Comparison of ENCODE assay signal across 20 cellular contexts in the genomic region with DNA sequence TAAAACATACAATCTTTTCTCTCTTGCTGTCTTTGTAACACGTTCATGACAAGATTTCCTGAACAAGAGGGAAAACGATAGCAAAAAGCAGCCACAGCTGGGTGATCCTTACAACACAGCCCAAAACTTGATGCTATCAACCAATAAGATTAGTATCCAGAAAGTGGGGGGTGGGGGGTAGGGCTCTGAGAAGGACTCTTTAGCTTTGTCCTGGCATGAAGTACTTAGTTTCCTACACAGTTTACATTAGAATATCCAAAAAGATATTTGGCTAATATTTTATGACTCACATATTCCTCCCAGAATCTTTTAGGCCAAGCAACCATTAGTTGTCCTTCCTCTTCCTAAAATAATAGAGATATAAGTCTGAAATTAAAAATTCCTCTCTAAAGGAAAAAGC. TPM values are rescaled to one million over a fixed set of nuclear protein-coding genes. Genes with fewer than 3 reads are reported as not detected.
DNase-seq lines count a peak whose midpoint lies in the region; TF ChIP-seq lines count a peak whose summit lies in the region.
"Had no signal": no experiment of that assay in that cellular context is flagged by ENCODE, and none has a peak within 500 bp of the region (broad histone marks: within the 10 kb centered on the region; RNA-seq: fewer than 3 reads in every experiment).

No MANE protein-coding gene starts in this region.

- intact Hi-C loops in left ventricle myocardium inferior (cut with micrococcal nuclease) (no loop called here), esophagus muscularis mucosa (cut with DNase I) (no loop called here)

- DNase-seq in right atrium auricular region (ENCODE audit: low spot score) = no peak
- no peak for DNase-seq in left ventricle myocardium inferior
- peak; percentile 39 for DNase-seq in esophagus muscularis mucosa (ENCODE audit: extremely low spot score)
- DNase-seq in NCI-H2196 (lab: John Stamatoyannopoulos, UW; ENCODE audit: unreplicated experiment) = no peak
- DNase-seq in erythroblast (lab: John Stamatoyannopoulos, UW) = no peak
- DNase-seq in NCI-H524 treated with DMSO at 0.1 percent for 48 hours (lab: John Stamatoyannopoulos, UW) = no peak
- DNase-seq: 8988T, Calu3, DMS79, MM.1S, NCI-H1105 treated with DMSO at 0.1 percent for 48 hours, NCI-H187, NCI-H446, NCI-H748 treated with DMSO at 0.1 percent for 48 hours, PC-9 had no signal

- no peaks in the 10 kb centered on the region for H3K27me3 Mint-ChIP-seq in nephron (ENCODE audit: low read depth)

- H3K9me3 Mint-ChIP-seq in nephron = no peaks in the 10 kb centered on the region

- H3K36me3 Mint-ChIP-seq in nephron (ENCODE audit: low read depth) = no peaks in the 10 kb centered on the region

- H3K36me3 ChIP-seq in right atrium auricular region (no peaks in the 10 kb centered on the region), left ventricle myocardium inferior (no peaks in the 10 kb centered on the region), esophagus muscularis mucosa (no peaks in the 10 kb centered on the region), urinary bladder (ENCODE audit: insufficient read depth) (no peaks in the 10 kb centered on the region)
- H3K36me3 ChIP-seq: HAP-1 had no signal

- peaks cover 53% of the 10 kb centered on the region for H3K4me1 Mint-ChIP-seq in nephron

- H3K9me3 ChIP-seq in right atrium auricular region = no peaks in the 10 kb centered on the region
- no peaks in the 10 kb centered on the region for H3K9me3 ChIP-seq in left ventricle myocardium inferior (replicated peaks)
- H3K9me3 ChIP-seq in esophagus muscularis mucosa = no peaks in the 10 kb centered on the region
- H3K9me3 ChIP-seq: HAP-1 had no signal

- 44% methylated on average over 2 of the region's 2 CpGs for WGBS in esophagus muscularis mucosa
- 27% methylated on average over 2 of the region's 2 CpGs for WGBS in urinary bladder

- H3K4me1 ChIP-seq in right atrium auricular region (peaks cover 0 to 31% of the 10 kb centered on the region in 2 donors), left ventricle myocardium inferior (peaks cover 35% of the 10 kb centered on the region), esophagus muscularis mucosa (peaks cover 13 to 46% (median 38%) of the 10 kb centered on the region in 4 donors), urinary bladder (ENCODE audit: insufficient read depth) (no peaks in the 10 kb centered on the region)

- TF ChIP-seq CTCF in right atrium auricular region (IDR thresholded peaks at IDR 0.05) (no peak), left ventricle myocardium inferior (IDR thresholded peaks at IDR 0.05; ENCODE audit: borderline replicate concordance) (no peak), esophagus muscularis mucosa (IDR thresholded peaks at IDR 0.05) (no peak), nephron (IDR thresholded peaks at IDR 0.05; ENCODE audit: unreplicated experiment in 3 of 3) (no peak)

- peak overlapping the region; percentile 91 to 98 (median 96) for H3K27ac Mint-ChIP-seq in nephron

- no peak for TF ChIP-seq POLR2A in esophagus muscularis mucosa (IDR thresholded peaks at IDR 0.05; ENCODE audit: low read depth)
- TF ChIP-seq POLR2A in erythroblast (IDR thresholded peaks at IDR 0.05; ENCODE audit: low read length) = no peak

- no peak for TF ChIP-seq EP300 in esophagus muscularis mucosa (IDR thresholded peaks at IDR 0.05)

- no peak overlapping the region for H3K4me3 Mint-ChIP-seq in nephron

- peak overlapping the region; percentile 20 to 43 for H3K27ac ChIP-seq in right atrium auricular region
- H3K27ac ChIP-seq in left ventricle myocardium inferior (replicated peaks) = no peak overlapping the region
- H3K27ac ChIP-seq in esophagus muscularis mucosa (replicated peaks in 1 of 4) = peak overlapping the region in 3 of 4 donors; percentile 24 to 68 (median 32)
- peak overlapping the region; percentile 23 for H3K27ac ChIP-seq in urinary bladder (ENCODE audit: low read depth)
- H3K27ac ChIP-seq: KMS-11, PC-9 had no signal

- H3K4me3 ChIP-seq in right atrium auricular region (no peak overlapping the region), left ventricle myocardium inferior (no peak overlapping the region), esophagus muscularis mucosa (no peak overlapping the region), urinary bladder (ENCODE audit: low read depth, low read length) (no peak overlapping the region)
- H3K4me3 ChIP-seq: GM12878, HAP-1, PC-9 had no signal

- no peaks in the 10 kb centered on the region for H3K27me3 ChIP-seq in right atrium auricular region
- H3K27me3 ChIP-seq in left ventricle myocardium inferior (ENCODE audit: low read depth) = no peaks in the 10 kb centered on the region
- no peaks in the 10 kb centered on the region for H3K27me3 ChIP-seq in esophagus muscularis mucosa

RNA-seq across cellular contexts. Expression of gene LRRC17, which starts 23.0 kb away (rescaled TPM):
- total RNA-seq in right atrium auricular region (1 to 10 TPM; 1.8 to 9.9 TPM), left ventricle myocardium inferior (2.3 TPM), esophagus muscularis mucosa (1 to 10 TPM in 3 of 4 donors, under 1 TPM in 1; 0.83 to 3.5 (median 2.6) TPM), urinary bladder (200 TPM)
- 3.8 TPM for polyA plus RNA-seq in urinary bladder
- total RNA-seq: PC-9 had no signal

Comparison
In these comparisons a context has a peak if more than half of its experiments do, and no peak if none do; other contexts are left out.
1. RNA of gene LRRC17, which starts 23.0 kb away (total RNA-seq): 200 TPM in urinary bladder (single experiment); 1.8 to 9.9 TPM in right atrium auricular region, 0.83 to 3.5 TPM in esophagus muscularis mucosa and 2.3 TPM in left ventricle myocardium inferior (single experiment); every median in the first group is over 10 times any median in the second.